Comparison of ENCODE assay signal across 18 cellular contexts in the genomic region with DNA sequence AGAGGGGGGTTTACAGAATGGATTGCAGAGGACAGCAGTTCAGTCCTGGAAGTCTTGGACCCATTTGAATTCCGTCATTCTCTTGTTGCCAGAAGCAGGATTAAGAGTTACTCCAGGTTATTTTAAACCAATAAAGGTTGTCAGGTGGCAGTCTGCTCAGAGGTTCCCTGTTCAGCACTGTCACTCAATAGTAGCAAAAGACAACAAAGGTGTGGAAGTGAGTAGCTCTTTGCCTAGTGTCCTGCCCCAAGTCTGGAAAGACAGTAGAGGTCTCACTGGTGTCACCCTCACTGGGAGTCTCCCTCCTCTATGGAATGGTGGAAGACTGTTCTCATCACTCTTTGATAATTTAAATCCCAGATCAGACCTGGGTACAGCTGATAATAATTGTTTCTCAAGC.
DNase-seq lines count a peak whose midpoint lies in the region; ATAC-seq and TF ChIP-seq lines count a peak whose summit lies in the region.
"Had no signal": no experiment of that assay in that cellular context is flagged by ENCODE, and none has a peak within 500 bp of the region (broad histone marks: within the 10 kb centered on the region; RNA-seq: fewer than 3 reads in every experiment).

No MANE protein-coding gene starts in this region.

- H2BK5ac ChIP-seq in IMR-90 (ENCODE audit: low read depth, low read length, poor library complexity, severe bottlenecking) (no peak overlapping the region), neuronal stem cell (ENCODE audit: low read length) (no peak overlapping the region)

- H2BK20ac ChIP-seq in IMR-90 (ENCODE audit: low read depth, low read length): peak overlapping the region; percentile 91

- in situ Hi-C loops in IMR-90 (cut with MboI; ENCODE audit: low sequenced_read_pairs): loop anchor here (5.0 kb wide), 1 partner anchor 88 kb away; a partner anchor contains a TSS
- in situ Hi-C loops in transverse colon (cut with MboI; ENCODE audit: low pct_ligation_motif_present in 1 of 4, low pct_unique_long_range_greater_than_20kb in 1 of 4, low sequenced_read_pairs in 3 of 4): loop anchor here (25.0 kb wide), 4 partner anchors 93 to 293 kb away; a partner anchor contains a TSS

- ATAC-seq in IMR-90 (ENCODE audit: low read depth) (no peak), left colon (peak; percentile 79), T-helper 17 cell (no peak), GM19328 (IDR thresholded peaks at IDR 0.05; ENCODE audit: unreplicated experiment) (no peak)

- H3K36me3 ChIP-seq in IMR-90 (ENCODE audit: control insufficient read depth, insufficient read depth, low read length) (no peaks in the 10 kb centered on the region), mucosa of rectum (ENCODE audit: control insufficient read depth in 2 of 2, insufficient read depth in 2 of 2, low read length in 2 of 2) (no peaks in the 10 kb centered on the region), transverse colon (no peaks in the 10 kb centered on the region), neuronal stem cell (replicated peaks in 1 of 2; ENCODE audit: control insufficient read depth in 2 of 2, insufficient read depth in 2 of 2, low read length in 2 of 2) (no peaks in the 10 kb centered on the region)

- H3K27ac Mint-ChIP-seq in T-helper 17 cell: no peak overlapping the region
- H3K27ac Mint-ChIP-seq: CD4-positive, alpha-beta T cell; H9; IgD-negative memory B cell had no signal

- no peak overlapping the region for H3K4me3 Mint-ChIP-seq in T-helper 17 cell
- H3K4me3 Mint-ChIP-seq: CD4-positive, alpha-beta T cell; H9; IgD-negative memory B cell had no signal

- H3K79me1 ChIP-seq in IMR-90 (ENCODE audit: low read depth in 1 of 2, low read length in 2 of 2): no peaks in the 10 kb centered on the region
- no peaks in the 10 kb centered on the region for H3K79me1 ChIP-seq in neuronal stem cell (ENCODE audit: low read depth, low read length)

- TF ChIP-seq CTCF in IMR-90 (conservative IDR thresholded peaks at IDR 0.05; ENCODE audit: low read depth, low read length) (no peak), transverse colon (IDR thresholded peaks at IDR 0.05) (no peak)

- H2BK15ac ChIP-seq in IMR-90 (ENCODE audit: low read depth, low read length) (peak overlapping the region; percentile 97), neuronal stem cell (ENCODE audit: low read length) (no peak overlapping the region)

- TF ChIP-seq EP300 in transverse colon (IDR thresholded peaks at IDR 0.05; ENCODE audit: low read depth): no peak

- H3K23ac ChIP-seq in IMR-90 (ENCODE audit: low read depth, low read length) (peak overlapping the region; percentile 3; the same call in 1 of the 2 replicates), neuronal stem cell (ENCODE audit: low read depth, low read length, poor library complexity) (no peak overlapping the region)

- H4K20me1 ChIP-seq in IMR-90 (ENCODE audit: insufficient read depth, low read length): no peaks in the 10 kb centered on the region

- H3K4me1 ChIP-seq in IMR-90 (ENCODE audit: control insufficient read depth, insufficient read depth, low read length) (peaks cover 17% of the 10 kb centered on the region), mucosa of rectum (ENCODE audit: control insufficient read depth in 2 of 2, insufficient read depth in 2 of 2, low read length in 2 of 2) (peaks cover 3 to 26% of the 10 kb centered on the region in 2 donors), transverse colon (peaks cover 21 to 56% (median 41%) of the 10 kb centered on the region in 4 donors), neuronal stem cell (ENCODE audit: control insufficient read depth in 2 of 2, insufficient read depth in 1 of 2, low read depth in 1 of 2, low read length in 2 of 2) (no peaks in the 10 kb centered on the region)

- H2AK9ac ChIP-seq in IMR-90 (replicated peaks; ENCODE audit: low read depth, low read length, poor library complexity): no peak overlapping the region

- H3K14ac ChIP-seq in IMR-90 (replicated peaks; ENCODE audit: low read depth, low read length): peak overlapping the region; percentile 65; the same call in 1 of the 2 replicates
- no peak overlapping the region for H3K14ac ChIP-seq in neuronal stem cell (ENCODE audit: low read length)

- H3K27me3 ChIP-seq in IMR-90 (ENCODE audit: control insufficient read depth, insufficient read depth, low read length): no peaks in the 10 kb centered on the region
- H3K27me3 ChIP-seq in mucosa of rectum (ENCODE audit: control insufficient read depth in 2 of 2, insufficient read depth in 2 of 2, low read length in 2 of 2): no peaks in the 10 kb centered on the region
- H3K27me3 ChIP-seq in transverse colon: no peaks in the 10 kb centered on the region
- H3K27me3 ChIP-seq in neuronal stem cell (ENCODE audit: control insufficient read depth in 3 of 3, insufficient read depth in 3 of 3, low read depth in 1 of 3, low read length in 3 of 3): peaks cover 0 to 12% (median 0%) of the 10 kb centered on the region in 3 experiments

- H3K9me1 ChIP-seq in IMR-90 (ENCODE audit: insufficient read depth, low read length): peaks cover 8% of the 10 kb centered on the region

- no peak overlapping the region for H2BK12ac ChIP-seq in neuronal stem cell (ENCODE audit: low read length)

- CTCF ChIA-PET in IMR-90 (lab: Yijun Ruan, JAX): interaction anchor here (1.5 kb wide), 1 partner anchor 90 kb away, joined by 5 read pairs; a partner anchor contains a TSS

- peak overlapping the region; percentile 80 for H2AK5ac ChIP-seq in IMR-90 (ENCODE audit: low read depth, low read length)
- H2AK5ac ChIP-seq in neuronal stem cell (ENCODE audit: low read depth, low read length): no peak overlapping the region

- H3K4me1 Mint-ChIP-seq in T-helper 17 cell: no peaks in the 10 kb centered on the region

- no peak overlapping the region for H3K9ac ChIP-seq in IMR-90 (ENCODE audit: low read depth, low read length)
- H3K9ac ChIP-seq in mucosa of rectum (ENCODE audit: low read depth in 1 of 2, low read length in 2 of 2): peak overlapping the region; percentile 52 to 56
- H3K9ac ChIP-seq in neuronal stem cell (ENCODE audit: low read depth, low read length, poor library complexity): no peak overlapping the region

- H4K91ac ChIP-seq in IMR-90 (ENCODE audit: insufficient read depth, low read depth, low read length) (peak overlapping the region; percentile 65; the same call in 1 of the 2 replicates), neuronal stem cell (ENCODE audit: low read depth, low read length, poor library complexity) (no peak overlapping the region)

- H3K36me3 Mint-ChIP-seq in T-helper 17 cell (ENCODE audit: low read depth): no peaks in the 10 kb centered on the region
- H3K36me3 Mint-ChIP-seq: IgD-negative memory B cell had no signal

- H3K9me3 ChIP-seq in IMR-90 (ENCODE audit: control insufficient read depth, insufficient read depth, low read length): no peaks in the 10 kb centered on the region
- H3K9me3 ChIP-seq in mucosa of rectum (ENCODE audit: control insufficient read depth in 2 of 2, low read length in 2 of 2): no peaks in the 10 kb centered on the region
- H3K9me3 ChIP-seq in transverse colon: no peaks in the 10 kb centered on the region
- no peaks in the 10 kb centered on the region for H3K9me3 ChIP-seq in neuronal stem cell (replicated peaks in 1 of 2; ENCODE audit: control insufficient read depth in 2 of 2, insufficient read depth in 1 of 2, low read depth in 1 of 2, low read length in 2 of 2)
- no peaks in the 10 kb centered on the region for H3K9me3 ChIP-seq in T-helper 17 cell (ENCODE audit: control insufficient read depth, low read length, poor library complexity, severe bottlenecking)
- H3K9me3 ChIP-seq: Caco-2 had no signal

- TF ChIP-seq POLR2A in IMR-90 (IDR thresholded peaks at IDR 0.05; ENCODE audit: low read depth, low read length) (no peak), transverse colon (IDR thresholded peaks at IDR 0.05) (peak; percentile 11)

- H3K4ac ChIP-seq in IMR-90 (ENCODE audit: low read depth, low read length) (peak overlapping the region; percentile 73), neuronal stem cell (ENCODE audit: low read length) (no peak overlapping the region)

- H3K56ac ChIP-seq in IMR-90 (ENCODE audit: extremely low read depth, insufficient read depth, low read length): no peak overlapping the region

- TF ChIP-seq RAD21 in IMR-90 (IDR thresholded peaks at IDR 0.05; ENCODE audit: low read length): no peak

- H3K27ac ChIP-seq in IMR-90 (ENCODE audit: insufficient read depth, low read length) (no peak overlapping the region), mucosa of rectum (ENCODE audit: low read depth in 2 of 2, low read length in 2 of 2) (peak overlapping the region; percentile 79 to 84), transverse colon (peak overlapping the region; percentile 72 to 83 (median 77)), neuronal stem cell (replicated peaks; ENCODE audit: low read length) (no peak overlapping the region)
- H3K27ac ChIP-seq: C4-2B had no signal

- H3K18ac ChIP-seq in IMR-90 (ENCODE audit: low read depth, low read length) (peak overlapping the region; percentile 11), neuronal stem cell (ENCODE audit: low read length) (no peak overlapping the region)

- peaks cover 14% of the 10 kb centered on the region for H3K27me3 Mint-ChIP-seq in T-helper 17 cell
- H3K27me3 Mint-ChIP-seq: CD4-positive, alpha-beta T cell had no signal

- H3K4me2 ChIP-seq in IMR-90 (ENCODE audit: low read depth, low read length): no peak overlapping the region
- no peak overlapping the region for H3K4me2 ChIP-seq in neuronal stem cell (ENCODE audit: insufficient read depth, low read length, poor library complexity, severe bottlenecking)

- WGBS in IMR-90 (ENCODE audit: extremely low coverage in 2 of 2, insufficient read length in 1 of 2), 2 experiments: no CpG with 5 or more reads among the region's 1 CpG
- 57% methylated on average over 1 of the region's 1 CpG; no CpG with 5 or more reads in 1 of the 2 donors for WGBS in transverse colon (ENCODE audit: low coverage in 1 of 2), 2 donors
- WGBS in neuronal stem cell (ENCODE audit: extremely low coverage in 2 of 2, insufficient read length in 2 of 2, insufficient replicate concordance in 1 of 2), 2 donors: no CpG with 5 or more reads among the region's 1 CpG

- DNase-seq in IMR-90: no peak
- DNase-seq in left colon: peak in 1 of 2 donors; percentile 50
- DNase-seq in transverse colon: peak; percentile 37
- no peak for DNase-seq in HPDE6-E6E7 (ENCODE audit: extremely low spot score)
- no peak for DNase-seq in neuronal stem cell (ENCODE audit: low spot score)
- no peak for DNase-seq in T-helper 17 cell
- DNase-seq: AML-193; Caco-2; CD4-positive, alpha-beta T cell; DMS153; DMS79 treated with DMSO at 0.1 percent for 48 hours; GF-D8; H9; KBM-7 had no signal

- BruUV-seq in IMR-90 (replicated peaks; lab: Mats Ljungman, UMichigan): no TSS peak

- dilution Hi-C loops in IMR-90 (cut with HindIII; ENCODE audit: low sequenced_read_pairs, unreplicated experiment): no loop called here

- no peak overlapping the region for H4K5ac ChIP-seq in IMR-90 (ENCODE audit: low read depth, low read length)

- peak overlapping the region; percentile 17 for H2BK120ac ChIP-seq in IMR-90 (ENCODE audit: low read depth, low read length)
- H2BK120ac ChIP-seq in neuronal stem cell (ENCODE audit: low read depth, low read length): no peak overlapping the region

- no peak overlapping the region for H2AFZ ChIP-seq in IMR-90 (replicated peaks; ENCODE audit: low read length, poor library complexity)
- no peak overlapping the region for H2AFZ ChIP-seq in neuronal stem cell (ENCODE audit: low read length)

- H4K8ac ChIP-seq in IMR-90 (ENCODE audit: low read depth in 2 of 2, low read length in 2 of 2) (no peak overlapping the region; a peak in 1 of 4 replicates), neuronal stem cell (ENCODE audit: low read depth, low read length) (no peak overlapping the region)

- POLR2A ChIA-PET in IMR-90 (lab: Charles Lee; ENCODE audit: unreplicated experiment): no interaction called here

- no peak overlapping the region for H3K4me3 ChIP-seq in IMR-90 (ENCODE audit: insufficient read depth, low read depth, low read length)
- no peak overlapping the region for H3K4me3 ChIP-seq in mucosa of rectum (ENCODE audit: low read length in 2 of 2)
- no peak overlapping the region for H3K4me3 ChIP-seq in transverse colon
- no peak overlapping the region for H3K4me3 ChIP-seq in neuronal stem cell (ENCODE audit: low read length in 2 of 2)

- intact Hi-C loops in IMR-90 (cut with micrococcal nuclease): no loop called here
- intact Hi-C loops in left colon (cut with DNase I, micrococcal nuclease): no loop called here
- intact Hi-C loops in transverse colon (cut with DNase I; ENCODE audit: low total_unique reads): no loop called here

Comparison
In these comparisons a context has a peak if more than half of its experiments do, and no peak if none do; other contexts are left out.
1. H3K27ac ChIP-seq: peak in mucosa of rectum (2 of 2) and transverse colon (4 of 4); none in IMR-90 (single experiment) and neuronal stem cell (single experiment).
2. H3K9ac ChIP-seq: peak in mucosa of rectum (2 of 2); none in IMR-90 (single experiment) and neuronal stem cell (single experiment).